Comparison of ENCODE assay signal across 1 cellular context in the genomic region with DNA sequence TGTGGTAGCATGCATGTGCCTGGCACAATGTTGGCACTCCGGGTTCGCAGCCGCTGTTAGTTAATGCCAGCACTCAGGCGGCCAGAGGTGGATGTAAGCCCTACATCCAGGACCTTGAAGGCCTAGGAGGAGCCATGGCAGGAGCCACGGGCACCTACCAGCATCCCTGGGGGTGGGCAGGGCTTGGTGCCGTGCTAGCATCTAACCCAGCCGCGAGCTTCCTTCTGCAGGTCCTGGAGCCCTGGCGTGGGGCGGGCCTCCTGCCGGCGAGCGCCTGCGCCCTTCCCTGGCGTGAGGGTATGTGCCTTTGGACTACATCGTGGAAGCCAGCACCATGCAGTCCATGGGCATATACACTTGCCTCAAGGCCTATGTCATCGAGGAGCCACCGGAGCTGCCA.
TF ChIP-seq lines count a peak whose summit lies in the region.

No MANE protein-coding gene starts in this region.

TF ChIP-seq in H1, 55 proteins besides CTCF, POLR2A, EP300 and RAD21:
- TF ChIP-seq ZNF274 (IDR thresholded peaks at IDR 0.05; ENCODE audit: borderline replicate concordance, extremely low read depth, low read length) = no peak
- no peak for TF ChIP-seq CREB1 (IDR thresholded peaks at IDR 0.05)
- TF ChIP-seq TEAD4 (IDR thresholded peaks at IDR 0.05; ENCODE audit: low read depth, low read length) = no peak
- TF ChIP-seq NANOG (IDR thresholded peaks at IDR 0.05; ENCODE audit: insufficient read depth, low read depth, low read length, poor library complexity, severe bottlenecking) = no peak
- no peak for TF ChIP-seq BACH1 (IDR thresholded peaks at IDR 0.05; ENCODE audit: low read length)
- TF ChIP-seq EZH2 (IDR thresholded peaks at IDR 0.05; ENCODE audit: low read depth, low read length, severe bottlenecking) = no peak
- no peak for TF ChIP-seq EGR1 (IDR thresholded peaks at IDR 0.05; ENCODE audit: borderline replicate concordance, low read depth, low read length)
- no peak for TF ChIP-seq JUN (IDR thresholded peaks at IDR 0.05; ENCODE audit: low read depth, low read length)
- no peak for TF ChIP-seq CHD2 (IDR thresholded peaks at IDR 0.05; ENCODE audit: low read length)
- TF ChIP-seq SP1 (IDR thresholded peaks at IDR 0.05; ENCODE audit: low read depth, low read length) = no peak
- no peak for TF ChIP-seq RXRA (IDR thresholded peaks at IDR 0.05; ENCODE audit: insufficient read depth, low read depth, low read length)
- no peak for TF ChIP-seq RNF2 (IDR thresholded peaks at IDR 0.05; ENCODE audit: borderline replicate concordance, low read depth, low read length, missing control alignments, poor library complexity, severe bottlenecking)
- TF ChIP-seq HDAC6 (IDR thresholded peaks at IDR 0.05; ENCODE audit: low read depth, low read length) = no peak
- no peak for TF ChIP-seq JUND (IDR thresholded peaks at IDR 0.05; ENCODE audit: low read length)
- no peak for TF ChIP-seq RFX5 (IDR thresholded peaks at IDR 0.05; ENCODE audit: borderline replicate concordance, low read depth, low read length)
- no peak for TF ChIP-seq POU5F1 (IDR thresholded peaks at IDR 0.05; ENCODE audit: low read depth, low read length)
- TF ChIP-seq BCL11A (IDR thresholded peaks at IDR 0.05; ENCODE audit: low read depth in 2 of 2, low read length in 2 of 2) = no peak
- TF ChIP-seq BRCA1 (IDR thresholded peaks at IDR 0.05; ENCODE audit: low read depth, low read length) = no peak
- TF ChIP-seq, protein P1, sequence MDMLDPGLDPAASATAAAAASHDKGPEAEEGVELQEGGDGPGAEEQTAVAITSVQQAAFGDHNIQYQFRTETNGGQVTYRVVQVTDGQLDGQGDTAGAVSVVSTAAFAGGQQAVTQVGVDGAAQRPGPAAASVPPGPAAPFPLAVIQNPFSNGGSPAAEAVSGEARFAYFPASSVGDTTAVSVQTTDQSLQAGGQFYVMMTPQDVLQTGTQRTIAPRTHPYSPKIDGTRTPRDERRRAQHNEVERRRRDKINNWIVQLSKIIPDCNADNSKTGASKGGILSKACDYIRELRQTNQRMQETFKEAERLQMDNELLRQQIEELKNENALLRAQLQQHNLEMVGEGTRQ (IDR thresholded peaks at IDR 0.05; ENCODE audit: low read length) = no peak
- no peak for TF ChIP-seq GTF2F1 (IDR thresholded peaks at IDR 0.05; ENCODE audit: borderline replicate concordance, low read depth, low read length)
